In genomic region chr5:107570805-107571531, GRCh38 we compare ENCODE assay signal across 1 cellular context.
TF ChIP-seq lines count a peak whose summit lies in the region.

No MANE protein-coding gene starts in this region.

TF ChIP-seq in HEK293, 187 proteins besides CTCF, POLR2A, EP300 and RAD21 (continued from another document):
- peak; percentile 64 for TF ChIP-seq ZBTB11 (tag by site-specific recombination; conservative IDR thresholded peaks at IDR 0.05; ENCODE audit: low read depth)
- TF ChIP-seq PRDM6 (tag by site-specific recombination; IDR thresholded peaks at IDR 0.05), result no peak
- TF ChIP-seq HOXC10 (CRISPR knock-in tag; IDR thresholded peaks at IDR 0.05), result no peak
- TF ChIP-seq TRIM28 (IDR thresholded peaks at IDR 0.05; ENCODE audit: borderline replicate concordance, low read length), result no peak
- no peak for TF ChIP-seq SALL2 (tag by site-specific recombination; IDR thresholded peaks at IDR 0.05; ENCODE audit: borderline replicate concordance)
- peak; percentile 86 for TF ChIP-seq ZNF398 (tag by site-specific recombination; IDR thresholded peaks at IDR 0.05)
- no peak for TF ChIP-seq ZNF426 (tag by site-specific recombination; IDR thresholded peaks at IDR 0.05)
- no peak for TF ChIP-seq ZNF266 (tag by site-specific recombination; IDR thresholded peaks at IDR 0.05; ENCODE audit: low read depth)
- no peak for TF ChIP-seq ZNF514 (tag by site-specific recombination; IDR thresholded peaks at IDR 0.05)
- TF ChIP-seq WT1 (tag by site-specific recombination; IDR thresholded peaks at IDR 0.05), result no peak
- no peak for TF ChIP-seq SETDB1 (IDR thresholded peaks at IDR 0.05; ENCODE audit: insufficient read length, low read length)
- TF ChIP-seq ZNF776 (tag by site-specific recombination; IDR thresholded peaks at IDR 0.05; ENCODE audit: borderline replicate concordance), result no peak
- peak; percentile 66 for TF ChIP-seq FEZF1 (tag by site-specific recombination; IDR thresholded peaks at IDR 0.05)
- TF ChIP-seq ZNF311 (tag by site-specific recombination; IDR thresholded peaks at IDR 0.05; ENCODE audit: borderline replicate concordance), result no peak
- TF ChIP-seq ZFP37 (tag by site-specific recombination; IDR thresholded peaks at IDR 0.05), result 0 out of 2 replicates have a peak, but pooled peaks have one; percentile 16
- TF ChIP-seq ZBTB20 (tag by site-specific recombination; IDR thresholded peaks at IDR 0.05), result peak; percentile 57; the same call in 1 of the 2 replicates
- no peak for TF ChIP-seq REPIN1 (tag by site-specific recombination; IDR thresholded peaks at IDR 0.05; ENCODE audit: low read depth)
- peak; percentile 61 for TF ChIP-seq PRDM1 (tag by site-specific recombination; IDR thresholded peaks at IDR 0.05)
- peak; percentile 84 for TF ChIP-seq OSR2 (tag by site-specific recombination; IDR thresholded peaks at IDR 0.05)
- no peak for TF ChIP-seq ZFP41 (tag by site-specific recombination; IDR thresholded peaks at IDR 0.05; ENCODE audit: borderline replicate concordance)
- TF ChIP-seq ZNF157 (tag by site-specific recombination; IDR thresholded peaks at IDR 0.05), result no peak
- TF ChIP-seq PRDM10 (tag by site-specific recombination; IDR thresholded peaks at IDR 0.05), result peak; percentile 14; the same call in 1 of the 2 replicates
- TF ChIP-seq ZNF341 (tag by site-specific recombination; IDR thresholded peaks at IDR 0.05; ENCODE audit: low read depth), result no peak
- TF ChIP-seq ZNF366 (tag by site-specific recombination; conservative IDR thresholded peaks at IDR 0.05), result 0 out of 2 replicates have a peak, but pooled peaks have one; percentile 23
- no peak for TF ChIP-seq ZNF155 (tag by site-specific recombination; IDR thresholded peaks at IDR 0.05)
- TF ChIP-seq ZNF596 (tag by site-specific recombination; IDR thresholded peaks at IDR 0.05), result peak; percentile 87
- peak; percentile 89 for TF ChIP-seq GLIS1 (tag by site-specific recombination; IDR thresholded peaks at IDR 0.05)
- TF ChIP-seq ZNF18 (tag by site-specific recombination; IDR thresholded peaks at IDR 0.05), result 0 out of 2 replicates have a peak, but pooled peaks have one; percentile 24
- TF ChIP-seq ZNF2 (tag by site-specific recombination; IDR thresholded peaks at IDR 0.05), result peak; percentile 31; the same call in 1 of the 2 replicates
- TF ChIP-seq HOXD13 (CRISPR knock-in tag; IDR thresholded peaks at IDR 0.05; ENCODE audit: borderline replicate concordance), result no peak
- TF ChIP-seq ZBTB1 (tag by site-specific recombination; IDR thresholded peaks at IDR 0.05), result no peak
- peak; percentile 73; the same call in 1 of the 2 replicates for TF ChIP-seq ZBTB48 (tag by site-specific recombination; IDR thresholded peaks at IDR 0.05)
- TF ChIP-seq ZNF548 (tag by site-specific recombination; IDR thresholded peaks at IDR 0.05), result no peak
- 0 out of 2 replicates have a peak, but pooled peaks have one; percentile 33 for TF ChIP-seq ZNF692 (tag by site-specific recombination; IDR thresholded peaks at IDR 0.05)
- TF ChIP-seq ZNF184 (tag by site-specific recombination; IDR thresholded peaks at IDR 0.05), result no peak
- no peak for TF ChIP-seq ZNF658 (tag by site-specific recombination; IDR thresholded peaks at IDR 0.05)
- TF ChIP-seq YY2 (tag by site-specific recombination; IDR thresholded peaks at IDR 0.05), result no peak
- peak; percentile 48; the same call in 1 of the 2 replicates for TF ChIP-seq ZNF561 (tag by site-specific recombination; IDR thresholded peaks at IDR 0.05; ENCODE audit: borderline replicate concordance)
- no peak for TF ChIP-seq ZNF274 (IDR thresholded peaks at IDR 0.05; ENCODE audit: low read length)
- TF ChIP-seq ZNF274 (tag by site-specific recombination; IDR thresholded peaks at IDR 0.05; ENCODE audit: borderline replicate concordance), result no peak
- TF ChIP-seq ZBTB17 (tag by site-specific recombination; IDR thresholded peaks at IDR 0.05), result peak; percentile 54; the same call in 1 of the 2 replicates
